Comparison of ENCODE assay signal across 13 cellular contexts in genomic region chr20:31673943-31674463, GRCh38. TPM values are rescaled to one million over a fixed set of nuclear protein-coding genes. Genes with fewer than 3 reads are reported as not detected.
DNase-seq lines count a peak whose midpoint lies in the region; ATAC-seq and TF ChIP-seq lines count a peak whose summit lies in the region.
"Had no signal": no experiment of that assay in that cellular context is flagged by ENCODE, and none has a peak within 500 bp of the region (broad histone marks: within the 10 kb centered on the region; RNA-seq: fewer than 3 reads in every experiment).

No MANE protein-coding gene starts in this region.

- intact Hi-C loops in activated CD4-positive, alpha-beta memory T cell treated with anti-CD3 and anti-CD28 coated beads for 36 hours (cut with micrococcal nuclease): no loop called here
- intact Hi-C loops in testis (cut with DNase I; ENCODE audit: low total_unique reads): no loop called here

- H3K4me3 Mint-ChIP-seq in activated T-cell treated with anti-CD3 and anti-CD28 coated beads, Interleukin-2, amount 50 U/mL, for 24 hours: peak overlapping the region; percentile 81
- no peak overlapping the region for H3K4me3 Mint-ChIP-seq in activated CD4-positive, alpha-beta memory T cell treated with anti-CD3 and anti-CD28 coated beads for 36 hours

- H3K4me3 ChIP-seq in testis: no peak overlapping the region
- H3K4me3 ChIP-seq: body of pancreas, hepatocyte had no signal

- TF ChIP-seq POLR2A in testis (IDR thresholded peaks at IDR 0.05): no peak

- no peak for TF ChIP-seq CTCF in testis (IDR thresholded peaks at IDR 0.05)

- no peak for DNase-seq in activated T-cell treated with anti-CD3 and anti-CD28 coated beads, Interleukin-2, amount 50 U/mL, for 24 hours
- DNase-seq in activated T-cell treated with anti-CD3 and anti-CD28 coated beads for 4 hours (no peak), testis (no peak), DMS153 treated with DMSO at 0.1 percent for 48 hours (lab: John Stamatoyannopoulos, UW; ENCODE audit: unreplicated experiment) (no peak)
- no peak for DNase-seq in activated CD4-positive, alpha-beta memory T cell treated with anti-CD3 and anti-CD28 coated beads for 36 hours
- DNase-seq: body of pancreas, NCI-H2227 treated with DMSO at 0.1 percent for 48 hours, T-helper 9 cell had no signal

- no peaks in the 10 kb centered on the region for H3K9me3 Mint-ChIP-seq in activated T-cell treated with anti-CD3 and anti-CD28 coated beads, Interleukin-2, amount 50 U/mL, for 24 hours
- H3K9me3 Mint-ChIP-seq in activated CD4-positive, alpha-beta memory T cell treated with anti-CD3 and anti-CD28 coated beads for 36 hours: no peaks in the 10 kb centered on the region

- CTCF ChIA-PET in activated CD4-positive, alpha-beta memory T cell treated with anti-CD3 and anti-CD28 coated beads for 36 hours (lab: Charles Lee): interaction anchor here (1.3 to 6.2 kb wide), 5 partner anchors 10 to 49 kb away, joined by 4 to 75 read pairs (median 32); partner anchors contain the start of gene BCL2L1

- H3K4me1 Mint-ChIP-seq in activated T-cell treated with anti-CD3 and anti-CD28 coated beads, Interleukin-2, amount 50 U/mL, for 24 hours (ENCODE audit: low read depth): peaks cover 85% of the 10 kb centered on the region
- peaks cover 77% of the 10 kb centered on the region for H3K4me1 Mint-ChIP-seq in activated CD4-positive, alpha-beta memory T cell treated with anti-CD3 and anti-CD28 coated beads for 36 hours (ENCODE audit: low read depth)

- H3K27ac ChIP-seq in layer of hippocampus (ENCODE audit: low read depth, low read length) (peak overlapping the region; percentile 88), testis (peak overlapping the region; percentile 56 to 87)

- WGBS in testis, 2 donors: 68 to 69% methylated on average over 2 of the region's 2 CpGs

- H3K36me3 ChIP-seq in testis (ENCODE audit: low read depth, missing control alignments): no peaks in the 10 kb centered on the region

- H3K27me3 Mint-ChIP-seq in activated T-cell treated with anti-CD3 and anti-CD28 coated beads, Interleukin-2, amount 50 U/mL, for 24 hours: no peaks in the 10 kb centered on the region
- H3K27me3 Mint-ChIP-seq in activated CD4-positive, alpha-beta memory T cell treated with anti-CD3 and anti-CD28 coated beads for 36 hours: no peaks in the 10 kb centered on the region

- POLR2A ChIA-PET in activated CD4-positive, alpha-beta memory T cell treated with anti-CD3 and anti-CD28 coated beads for 36 hours (lab: Charles Lee): interaction anchor here (0.7 to 3.7 kb wide), 5 partner anchors 11 to 49 kb away, joined by 3 to 30 read pairs (median 4); partner anchors contain the start of gene BCL2L1

- no peaks in the 10 kb centered on the region for H3K9me3 ChIP-seq in testis
- H3K9me3 ChIP-seq: body of pancreas had no signal

- peaks cover 96% of the 10 kb centered on the region for H3K36me3 Mint-ChIP-seq in activated T-cell treated with anti-CD3 and anti-CD28 coated beads, Interleukin-2, amount 50 U/mL, for 24 hours (ENCODE audit: low read depth)
- peaks cover 65% of the 10 kb centered on the region for H3K36me3 Mint-ChIP-seq in activated CD4-positive, alpha-beta memory T cell treated with anti-CD3 and anti-CD28 coated beads for 36 hours

- no peak for ATAC-seq in activated CD4-positive, CD25-positive, alpha-beta regulatory T cell treated with anti-CD3 and anti-CD28 coated beads, Interleukin-2, amount 50 U/mL, for 24 hours
- ATAC-seq in GM19467 (IDR thresholded peaks at IDR 0.05; ENCODE audit: unreplicated experiment): no peak
- ATAC-seq: body of pancreas had no signal

- H3K4me1 ChIP-seq in testis: peaks cover 73% of the 10 kb centered on the region

- no peaks in the 10 kb centered on the region for H3K27me3 ChIP-seq in layer of hippocampus (ENCODE audit: control insufficient read depth, insufficient read depth, low read length)
- no peaks in the 10 kb centered on the region for H3K27me3 ChIP-seq in testis
- H3K27me3 ChIP-seq: body of pancreas, hepatocyte had no signal

- peak overlapping the region; percentile 95 for H3K27ac Mint-ChIP-seq in activated T-cell treated with anti-CD3 and anti-CD28 coated beads, Interleukin-2, amount 50 U/mL, for 24 hours
- peak overlapping the region; percentile 92 for H3K27ac Mint-ChIP-seq in activated CD4-positive, alpha-beta memory T cell treated with anti-CD3 and anti-CD28 coated beads for 36 hours

RNA-seq across cellular contexts. Expression of gene COX4I2, which starts 36.3 kb away (rescaled TPM):
- total RNA-seq in activated CD4-positive, alpha-beta memory T cell treated with anti-CD3 and anti-CD28 coated beads for 36 hours: not detected
- 1 to 10 TPM; 6.0 to 6.1 TPM for total RNA-seq in testis
- polyA plus RNA-seq in testis (ENCODE audit: insufficient read depth, low read depth, low replicate concordance): 2.2 TPM
- total RNA-seq: body of pancreas had no signal
- polyA plus RNA-seq: AG04450 had no signal

RNA-seq across cellular contexts. Expression of gene BCL2L1, which starts 48.7 kb away (rescaled TPM):
- total RNA-seq in activated CD4-positive, alpha-beta memory T cell treated with anti-CD3 and anti-CD28 coated beads for 36 hours: 100 to 1,000 TPM; 126 to 129 TPM
- 10 to 100 TPM; 83.0 to 84.7 TPM for total RNA-seq in testis
- polyA plus RNA-seq in testis (ENCODE audit: insufficient read depth, low read depth, low replicate concordance): 122 TPM

Comparison
In these comparisons a context has a peak if more than half of its experiments do, and no peak if none do; other contexts are left out.
1. RNA of gene COX4I2, which starts 36.3 kb away (total RNA-seq): 6.0 to 6.1 TPM in testis; not detected in activated CD4-positive, alpha-beta memory T cell treated with anti-CD3 and anti-CD28 coated beads for 36 hours; every median in the first group is over 4 times any median in the second.